In genomic region chr9:113275147-113276131, GRCh38 we compare ENCODE assay signal across 8 cellular contexts. TPM values are rescaled to one million over a fixed set of nuclear protein-coding genes. Genes with fewer than 3 reads are reported as not detected.
A peak's percentile ranks its signal among the peaks of the same experiment; 100 is the strongest.
DNase-seq lines count a peak whose midpoint lies in the region; ATAC-seq lines count a peak whose summit lies in the region.

TSS of gene CDC26 (minus strand) at chr9:113275572. CDS start at chr9:113272507, 3,065 bp downstream.
TSS of gene PRPF4 (plus strand) at chr9:113275658. CDS start at chr9:113275744, 86 bp downstream.

- in situ Hi-C loops in Caki2 (cut with HindIII; ENCODE audit: low pct_unique_long_range_greater_than_20kb, low sequenced_read_pairs) (no loop called here), endometrial microvascular endothelial cells (cut with HindIII; ENCODE audit: inconsistent ontology term, low pct_unique_long_range_greater_than_20kb, low sequenced_read_pairs) (no loop called here)

- DNase-seq in Caki2 (ENCODE audit: low read depth) = peak; percentile 97
- peak; percentile 54 to 95 (median 90) for DNase-seq in HUDEP-2 (lab: John Stamatoyannopoulos, UW; ENCODE audit: unreplicated experiment in 76 of 76)
- peak; percentile 98 for DNase-seq in NOMO-1 treated with dmso at 0.1 percent for 144 hours (lab: John Stamatoyannopoulos, UW; ENCODE audit: unreplicated experiment)
- DNase-seq in activated CD8-positive, alpha-beta memory T cell treated with anti-CD3 and anti-CD28 coated beads for 48 hours (ENCODE audit: low read depth in 2 of 3, low spot score in 2 of 3) = peak; percentile 84 to 95 (median 89)
- peak; percentile 100 for DNase-seq in mesenteric fat pad (ENCODE audit: low spot score)
- peak; percentile 91 for DNase-seq in stimulated activated CD8-positive, alpha-beta memory T cell treated with anti-CD3 and anti-CD28 coated beads, Interleukin-15, amount 100 ng/mL, for 24 hours (ENCODE audit: low read depth)

- ATAC-seq in GM21390 (IDR thresholded peaks at IDR 0.05; ENCODE audit: unreplicated experiment) = peak; percentile 97

RNA-seq across cellular contexts. Expression of gene CDC26, which starts in this region (rescaled TPM):
- 31.2 and 68.7 TPM in 2 replicates for total RNA-seq in Caki2 (2014; rRNA removed; shearing (Covaris generic); ENCODE audit: low replicate concordance)
- total RNA-seq in endometrial microvascular endothelial cells (ENCODE audit: inconsistent ontology term) (38.0 TPM), mesenteric fat pad (32.7 TPM)

RNA-seq across cellular contexts. Expression of gene PRPF4, which starts in this region (rescaled TPM):
- 44.6 and 56.1 TPM in 2 replicates for total RNA-seq in Caki2 (2014; rRNA removed; shearing (Covaris generic); ENCODE audit: low replicate concordance)
- total RNA-seq in endometrial microvascular endothelial cells (ENCODE audit: inconsistent ontology term) (33.1 TPM), mesenteric fat pad (18.3 TPM)

Comparison
In these comparisons a context has a peak if more than half of its experiments do, and no peak if none do; other contexts are left out.
1. Peak in every context shown above with its lines: DNase-seq and ATAC-seq.